ENCODE assay signal across 14 cellular contexts in the genomic region with DNA sequence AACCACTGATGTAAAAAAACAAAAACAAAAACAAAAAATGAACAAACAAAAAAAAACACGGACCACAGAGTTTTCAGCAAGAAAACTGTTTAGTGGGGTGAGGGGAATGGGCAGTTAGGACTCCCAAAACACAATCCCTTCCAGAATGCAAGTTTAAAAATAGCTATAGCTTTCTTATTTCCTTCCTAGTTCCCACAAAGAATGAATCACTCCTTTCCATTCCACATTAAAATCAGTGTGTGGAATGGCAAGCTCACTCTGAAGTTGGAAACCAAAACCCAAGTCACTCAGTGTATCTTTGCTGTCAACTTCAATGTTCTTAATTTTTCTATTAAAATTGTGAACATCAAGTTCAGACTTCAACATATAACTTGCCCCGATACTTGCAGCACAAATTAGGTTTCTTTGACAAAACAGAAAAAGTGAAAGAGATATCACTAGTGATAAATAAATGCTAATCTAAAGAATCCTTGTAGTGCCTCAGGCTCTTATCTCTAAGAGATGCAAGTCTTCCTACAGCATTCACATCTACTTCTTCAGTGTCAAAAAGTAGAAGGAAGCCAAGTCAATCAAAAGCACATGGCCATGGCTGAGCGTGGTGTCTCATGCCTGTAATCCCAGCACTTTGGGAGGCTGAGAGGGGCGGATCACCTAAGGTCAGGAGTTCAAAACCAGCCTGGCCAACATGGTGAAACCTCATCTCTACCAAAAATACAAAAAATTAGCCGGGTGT. TPM values are rescaled to one million over a fixed set of nuclear protein-coding genes. Genes with fewer than 3 reads are reported as not detected.
DNase-seq lines count a peak whose midpoint lies in the region; ATAC-seq and TF ChIP-seq lines count a peak whose summit lies in the region.
"Had no signal": no experiment of that assay in that cellular context is flagged by ENCODE, and none has a peak within 500 bp of the region (broad histone marks: within the 10 kb centered on the region; RNA-seq: fewer than 3 reads in every experiment).

No MANE protein-coding gene starts in this region.

- 90 to 100% methylated on average over 1 to 2 of the region's 5 CpGs for WGBS in mesodermal cell (ENCODE audit: insufficient coverage in 2 of 2), 2 experiments

- H3K9me3 ChIP-seq in mesodermal cell (ENCODE audit: control insufficient read depth, low read length) (no peaks in the 10 kb centered on the region), lower lobe of right lung (no peaks in the 10 kb centered on the region)
- H3K9me3 ChIP-seq: neutrophil had no signal

- H3K4me3 ChIP-seq in BJ (ENCODE audit: low read depth, low read length) (no peak overlapping the region), choroid plexus epithelial cell (ENCODE audit: low read depth, low read length) (no peak overlapping the region), mesodermal cell (ENCODE audit: extremely low read depth, insufficient read depth, low read length, poor library complexity, severe bottlenecking) (no peak overlapping the region), lower lobe of right lung (no peak overlapping the region)
- H3K4me3 ChIP-seq: SK-N-MC had no signal

- TF ChIP-seq CTCF in BJ (IDR thresholded peaks at IDR 0.05; ENCODE audit: insufficient read depth, low read depth, low read length) (no peak), choroid plexus epithelial cell (conservative IDR thresholded peaks at IDR 0.05; ENCODE audit: low read depth, low read length) (no peak), lower lobe of right lung (IDR thresholded peaks at IDR 0.05) (no peak)

- peak overlapping the region; percentile 47 for H3K27ac ChIP-seq in mesodermal cell (ENCODE audit: low read depth, low read length, severe bottlenecking)
- H3K27ac ChIP-seq in lower lobe of right lung: no peak overlapping the region
- H3K27ac ChIP-seq: HL-60, neutrophil, SK-N-MC, WERI-Rb-1 had no signal

- ATAC-seq in lower lobe of right lung: no peak
- no peak for ATAC-seq in HG03139 (IDR thresholded peaks at IDR 0.05; ENCODE audit: unreplicated experiment)

- POLR2A ChIA-PET in BJ (lab: Charles Lee): interaction anchor here (0.6 kb wide), 1 partner anchor 201 kb away, joined by 5 read pairs; no protein-coding TSS in a partner anchor

- peaks cover 5% of the 10 kb centered on the region for H3K36me3 ChIP-seq in BJ (ENCODE audit: control insufficient read depth, insufficient read depth, low read length)
- H3K36me3 ChIP-seq in mesodermal cell (ENCODE audit: control insufficient read depth, insufficient read depth, low read length): peaks cover 57% of the 10 kb centered on the region
- peaks cover 22% of the 10 kb centered on the region for H3K36me3 ChIP-seq in lower lobe of right lung
- H3K36me3 ChIP-seq: neutrophil had no signal

- intact Hi-C loops in lower lobe of right lung (cut with DNase I): no loop called here

- DNase-seq in BJ (ENCODE audit: low read depth): peak; percentile 23
- peak; percentile 61 for DNase-seq in LHCN-M2 (ENCODE audit: low read depth)
- DNase-seq in choroid plexus epithelial cell (ENCODE audit: low read depth): peak; percentile 42
- DNase-seq in lower lobe of right lung: no peak
- no peak for DNase-seq in NCI-H2029 (lab: John Stamatoyannopoulos, UW)
- DNase-seq in NCI-H146 (lab: John Stamatoyannopoulos, UW): no peak
- DNase-seq: caudate nucleus, MV-4-11, WERI-Rb-1 had no signal

- H3K27me3 ChIP-seq in BJ (ENCODE audit: control insufficient read depth, insufficient read depth, low read length) (no peaks in the 10 kb centered on the region), lower lobe of right lung (ENCODE audit: low read depth) (no peaks in the 10 kb centered on the region)
- H3K27me3 ChIP-seq: neutrophil had no signal

- CTCF ChIA-PET in BJ (lab: Yijun Ruan, JAX): interaction anchor here (1.9 kb wide), 1 partner anchor 66 kb away, joined by 7 read pairs; no protein-coding TSS in a partner anchor

- peaks cover 24% of the 10 kb centered on the region for H3K4me1 ChIP-seq in mesodermal cell (ENCODE audit: control insufficient read depth, insufficient read depth, low read length, poor library complexity, severe bottlenecking)
- peaks cover 32% of the 10 kb centered on the region for H3K4me1 ChIP-seq in lower lobe of right lung

RNA-seq across cellular contexts. Expression of gene TOR3A, which starts 45.5 kb away (rescaled TPM):
- polyA plus RNA-seq in BJ (2011; rRNA removed): 25.7 and 30.8 TPM in 2 replicates
- 28.5 and 37.1 TPM in 2 replicates for polyA minus RNA-seq in BJ (2011; rRNA and poly(A)+ RNA removed)
- 47.1 and 54.6 TPM in 2 replicates for total RNA-seq in LHCN-M2 (2014; rRNA removed)
- 15.5 TPM for polyA plus RNA-seq in LHCN-M2 (2012)
- polyA plus RNA-seq in mesodermal cell (2013, experiment 1 of 2): 10.9 TPM
- polyA plus RNA-seq in mesodermal cell (2013, experiment 2 of 2): 9.5 TPM
- total RNA-seq in lower lobe of right lung: 24.3 TPM

Comparison
In these comparisons a context has a peak if more than half of its experiments do, and no peak if none do; other contexts are left out.
1. DNase-seq: peak in BJ (single experiment), LHCN-M2 (single experiment) and choroid plexus epithelial cell (single experiment); none in lower lobe of right lung (single experiment), NCI-H2029 (single experiment) and NCI-H146 (single experiment).